In the genomic region with DNA sequence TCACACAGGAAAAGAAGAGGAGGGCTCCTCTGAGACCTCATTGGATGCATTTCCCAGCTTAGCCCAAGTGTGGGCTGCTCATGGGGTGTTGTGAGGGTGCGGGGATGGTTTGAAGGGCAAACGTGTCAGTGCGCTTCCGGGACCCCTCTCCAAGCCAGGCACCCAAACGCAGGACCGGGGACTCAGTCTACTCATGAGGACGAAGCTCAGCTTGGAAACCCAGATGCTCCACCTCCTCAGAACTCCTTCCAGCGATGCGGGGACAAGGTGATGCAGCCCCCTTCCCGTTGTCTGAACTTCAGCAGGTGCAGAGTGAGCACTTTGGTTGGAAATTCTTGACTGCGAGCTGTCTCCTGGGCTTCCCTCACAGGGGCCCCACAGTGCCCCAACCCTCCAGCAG, we compare ENCODE assay signal across 32 cellular contexts. TPM values are rescaled to one million over a fixed set of nuclear protein-coding genes. Genes with fewer than 3 reads are reported as not detected.
A peak's percentile ranks its signal among the peaks of the same experiment; 100 is the strongest.
DNase-seq lines count a peak whose midpoint lies in the region; ATAC-seq and TF ChIP-seq lines count a peak whose summit lies in the region.
"Had no signal": no experiment of that assay in that cellular context is flagged by ENCODE, and none has a peak within 500 bp of the region (broad histone marks: within the 10 kb centered on the region; RNA-seq: fewer than 3 reads in every experiment).

No MANE protein-coding gene starts in this region.

- CTCF ChIA-PET in OCI-LY7 (lab: Charles Lee; ENCODE audit: unreplicated experiment): no interaction called here

- intact Hi-C loops in OCI-LY7 (cut with micrococcal nuclease; ENCODE audit: unreplicated experiment): no loop called here

- TF ChIP-seq CTCF in OCI-LY7 (conservative IDR thresholded peaks at IDR 0.05; ENCODE audit: low read length): no peak

- H3K27ac Mint-ChIP-seq in natural killer cell treated with Interleukin-12 subunit alpha and Interleukin-12 subunit beta and Interleukin-15 and Interleukin-18, amount 100 ng/mL, for 72 hours: peak overlapping the region; percentile 39 to 45
- H3K27ac Mint-ChIP-seq: activated CD8-positive, alpha-beta T cell treated with anti-CD3 and anti-CD28 coated beads, Interleukin-2, amount 10 ng/mL, durations not matched to agents 7 days and 5 days; activated naive CD4-positive, alpha-beta T cell treated with anti-CD3 and anti-CD28 coated beads, Interleukin-2, amount 50 U/mL, for 24 hours; stimulated activated naive CD8-positive, alpha-beta T cell treated with anti-CD3 and anti-CD28 coated beads, Interleukin-15, amount 100 ng/mL, for 72 hours had no signal

- peaks cover 8 to 12% of the 10 kb centered on the region in 2 donors for H3K4me1 Mint-ChIP-seq in natural killer cell treated with Interleukin-12 subunit alpha and Interleukin-12 subunit beta and Interleukin-15 and Interleukin-18, amount 100 ng/mL, for 72 hours (ENCODE audit: low read depth in 2 of 2)

- peaks cover 9% of the 10 kb centered on the region for H3K36me3 Mint-ChIP-seq in natural killer cell treated with Interleukin-12 subunit alpha and Interleukin-12 subunit beta and Interleukin-15 and Interleukin-18, amount 100 ng/mL, for 72 hours
- H3K36me3 Mint-ChIP-seq: activated naive CD4-positive, alpha-beta T cell treated with anti-CD3 and anti-CD28 coated beads, Interleukin-2, amount 50 U/mL, for 24 hours had no signal

- no peaks in the 10 kb centered on the region for H3K27me3 Mint-ChIP-seq in natural killer cell treated with Interleukin-12 subunit alpha and Interleukin-12 subunit beta and Interleukin-15 and Interleukin-18, amount 100 ng/mL, for 72 hours
- H3K27me3 Mint-ChIP-seq: activated naive CD4-positive, alpha-beta T cell treated with anti-CD3 and anti-CD28 coated beads, Interleukin-2, amount 50 U/mL, for 24 hours; stimulated activated naive CD8-positive, alpha-beta T cell treated with anti-CD3 and anti-CD28 coated beads, Interleukin-15, amount 100 ng/mL, for 72 hours had no signal

- no TSS peak for BruUV-seq in OCI-LY7 (replicated peaks; lab: Mats Ljungman, UMichigan)

- H4K20me1 ChIP-seq in OCI-LY7 (ENCODE audit: insufficient read depth, low read length): no peaks in the 10 kb centered on the region

- H3K36me3 ChIP-seq in OCI-LY7 (ENCODE audit: insufficient read depth, low read length): no peaks in the 10 kb centered on the region
- H3K36me3 ChIP-seq: brain microvascular endothelial cell, gastroesophageal sphincter, pancreas, uterus had no signal

- H3K79me2 ChIP-seq in OCI-LY7 (ENCODE audit: insufficient read depth, low read depth, low read length): no peaks in the 10 kb centered on the region; the same call in 1 of the 2 replicates
- H3K79me2 ChIP-seq: hepatocyte had no signal

- peaks cover 5% of the 10 kb centered on the region for H3K9me3 Mint-ChIP-seq in natural killer cell treated with Interleukin-12 subunit alpha and Interleukin-12 subunit beta and Interleukin-15 and Interleukin-18, amount 100 ng/mL, for 72 hours
- H3K9me3 Mint-ChIP-seq: stimulated activated naive CD8-positive, alpha-beta T cell treated with anti-CD3 and anti-CD28 coated beads, Interleukin-15, amount 100 ng/mL, for 72 hours had no signal

- peaks cover 12% of the 10 kb centered on the region for H3K4me1 ChIP-seq in OCI-LY7 (ENCODE audit: insufficient read depth, low read length, poor library complexity, severe bottlenecking)
- H3K4me1 ChIP-seq: gastroesophageal sphincter, pancreas, uterus had no signal

- no peaks in the 10 kb centered on the region for H3K9me2 ChIP-seq in OCI-LY7 (ENCODE audit: insufficient read depth, low read length)

- no peak for DNase-seq in OCI-LY7 (ENCODE audit: low spot score)
- no peak for DNase-seq in natural killer cell treated with Interleukin-12 subunit alpha and Interleukin-12 subunit beta and Interleukin-15 and Interleukin-18, amount 100 ng/mL, for 72 hours (ENCODE audit: low spot score)
- DNase-seq in OCI-M2 (lab: John Stamatoyannopoulos, UW; ENCODE audit: unreplicated experiment): no peak
- DNase-seq in inferior parietal cortex (ENCODE audit: extremely low spot score): no peak
- DNase-seq in stimulated activated CD4-positive, alpha-beta T cell treated with anti-CD3 and anti-CD28 coated beads, Interleukin-12 subunit alpha, Interleukin-12 subunit beta, amount 100 ng/mL, for 4 hours: no peak
- DNase-seq in SKM-1 treated with dmso at 0.1 percent for 144 hours (lab: John Stamatoyannopoulos, UW; ENCODE audit: unreplicated experiment): no peak
- DNase-seq: activated CD4-positive, alpha-beta T cell treated with anti-CD3 and anti-CD28 coated beads for 4 hours; activated CD8-positive, alpha-beta T cell treated with anti-CD3 and anti-CD28 coated beads, Interleukin-2, amount 10 ng/mL, durations not matched to agents 7 days and 5 days; activated T-cell treated with anti-CD3 and anti-CD28 coated beads for 4 hours; amniotic stem cell; brain microvascular endothelial cell; CD8-positive, alpha-beta memory T cell; DMS 273 treated with DMSO at 0.1 percent for 48 hours; GM23248; NCI-H1417 treated with DMSO at 0.1 percent for 48 hours; NCI-H2081 treated with DMSO at 0.1 percent for 48 hours; NCI-H2227 treated with DMSO at 0.1 percent for 48 hours; NCI-H526; pancreas; retina; stimulated activated naive CD8-positive, alpha-beta T cell treated with anti-CD3 and anti-CD28 coated beads, Interleukin-15, amount 100 ng/mL, for 72 hours; SW 1271; T1000; uterus had no signal

- peak overlapping the region; percentile 45 for H3K4me2 ChIP-seq in OCI-LY7 (ENCODE audit: low read length)
- H3K4me2 ChIP-seq: hepatocyte had no signal

- no peak overlapping the region for H3K27ac ChIP-seq in OCI-LY7 (ENCODE audit: low read depth, low read length, poor library complexity, severe bottlenecking)
- H3K27ac ChIP-seq: brain microvascular endothelial cell, gastroesophageal sphincter, GM23248, hepatocyte, pancreas, uterus, VCaP had no signal

- H3K4me3 ChIP-seq in OCI-LY7 (ENCODE audit: low read depth, low read length, poor library complexity, severe bottlenecking): peak overlapping the region; percentile 38
- H3K4me3 ChIP-seq: gastroesophageal sphincter, GM23248, hepatocyte, lung, pancreas, skin epidermis, uterus had no signal

- H2AFZ ChIP-seq in OCI-LY7 (ENCODE audit: low read length): peak overlapping the region; percentile 97
- H2AFZ ChIP-seq: GM23248, hepatocyte had no signal

- peak overlapping the region; percentile 41 for H3K4me3 Mint-ChIP-seq in natural killer cell treated with Interleukin-12 subunit alpha and Interleukin-12 subunit beta and Interleukin-15 and Interleukin-18, amount 100 ng/mL, for 72 hours
- H3K4me3 Mint-ChIP-seq: activated CD8-positive, alpha-beta T cell treated with anti-CD3 and anti-CD28 coated beads, Interleukin-2, amount 10 ng/mL, durations not matched to agents 7 days and 5 days; activated naive CD4-positive, alpha-beta T cell treated with anti-CD3 and anti-CD28 coated beads, Interleukin-2, amount 50 U/mL, for 24 hours; stimulated activated naive CD8-positive, alpha-beta T cell treated with anti-CD3 and anti-CD28 coated beads, Interleukin-15, amount 100 ng/mL, for 72 hours had no signal

- peaks cover 10% of the 10 kb centered on the region; the same call in 1 of the 2 replicates for H3K9me3 ChIP-seq in OCI-LY7 (ENCODE audit: low read length)
- H3K9me3 ChIP-seq: pancreas, uterus had no signal

- peak; percentile 3 for ATAC-seq in GM18498 (IDR thresholded peaks at IDR 0.05; ENCODE audit: unreplicated experiment)
- ATAC-seq in HG03135 (IDR thresholded peaks at IDR 0.05; ENCODE audit: unreplicated experiment): peak; percentile 26
- peak in 1 of 2 donors; percentile 28 for ATAC-seq in natural killer cell treated with Interleukin-12 subunit alpha and Interleukin-12 subunit beta and Interleukin-15 and Interleukin-18, amount 100 ng/mL, for 72 hours
- ATAC-seq: gastroesophageal sphincter; stimulated activated naive CD8-positive, alpha-beta T cell treated with anti-CD3 and anti-CD28 coated beads, Interleukin-15, amount 100 ng/mL, for 72 hours had no signal

- POLR2A ChIA-PET in OCI-LY7 (lab: Charles Lee): interaction anchor here (0.6 kb wide), 1 partner anchor 36 kb away, joined by 4 read pairs; no protein-coding TSS in a partner anchor

RNA-seq across cellular contexts. Expression of a gene that starts 33.1 kb away (rescaled TPM):
- 37.9 and 56.3 TPM in 2 replicates for total RNA-seq in OCI-LY7 (2014; rRNA removed; shearing (Covaris generic))
- 42.9 and 51.2 TPM in 2 replicates for total RNA-seq in OCI-LY7 (2022)
- total RNA-seq in natural killer cell treated with Interleukin-12 subunit alpha and Interleukin-12 subunit beta and Interleukin-15 and Interleukin-18, amount 100 ng/mL, for 72 hours: 10 to 100 TPM; 31.4 to 41.8 TPM

RNA-seq across cellular contexts. Expression of a gene that starts 59.0 kb away (rescaled TPM):
- total RNA-seq in OCI-LY7 (2014; rRNA removed; shearing (Covaris generic)): 220 and 251 TPM in 2 replicates
- 242 and 245 TPM in 2 replicates for total RNA-seq in OCI-LY7 (2022)
- total RNA-seq in natural killer cell treated with Interleukin-12 subunit alpha and Interleukin-12 subunit beta and Interleukin-15 and Interleukin-18, amount 100 ng/mL, for 72 hours: 100 to 1,000 TPM; 107 to 244 TPM
